Comparison of ENCODE assay signal across 1 cellular context in genomic region chr22:37196539-37197450, GRCh38.
TF ChIP-seq lines count a peak whose summit lies in the region.

No MANE protein-coding gene starts in this region.

TF ChIP-seq in HepG2, 621 proteins besides CTCF, POLR2A, EP300 and RAD21 (continued from another document and continues in another):
- peak in 1 of 2 experiments; percentile 24; a peak in 1 of 4 replicates for TF ChIP-seq REST (IDR thresholded peaks at IDR 0.05; ENCODE audit: borderline replicate concordance in 1 of 2, low read depth in 1 of 2, low read length in 2 of 2)
- TF ChIP-seq ZNF562 (CRISPR knock-in tag; IDR thresholded peaks at IDR 0.05; ENCODE audit: borderline replicate concordance) = no peak
- TF ChIP-seq HNF1A (IDR thresholded peaks at IDR 0.05; ENCODE audit: low read depth) = no peak
- peak; percentile 54; the same call in 1 of the 2 replicates for TF ChIP-seq HNF1A (CRISPR knock-in tag; IDR thresholded peaks at IDR 0.05; ENCODE audit: borderline replicate concordance)
- no peak for TF ChIP-seq FOSL1 (CRISPR knock-in tag; IDR thresholded peaks at IDR 0.05; ENCODE audit: borderline replicate concordance)
- TF ChIP-seq ZFYVE20 (CRISPR knock-in tag; IDR thresholded peaks at IDR 0.05; ENCODE audit: borderline replicate concordance, low read depth) = no peak
- TF ChIP-seq SMYD3 (CRISPR knock-in tag; IDR thresholded peaks at IDR 0.05) = no peak
- TF ChIP-seq MTA1 (CRISPR knock-in tag; IDR thresholded peaks at IDR 0.05; ENCODE audit: borderline replicate concordance) = peak; percentile 97
- TF ChIP-seq ZBTB34 (CRISPR knock-in tag; IDR thresholded peaks at IDR 0.05) = no peak
- TF ChIP-seq NFATC3 (CRISPR knock-in tag; IDR thresholded peaks at IDR 0.05) = no peak
- TF ChIP-seq IRF2 (CRISPR knock-in tag; IDR thresholded peaks at IDR 0.05) = no peak; the same call in 1 of the 2 replicates
- TF ChIP-seq ZFP36L1 (CRISPR knock-in tag; IDR thresholded peaks at IDR 0.05) = no peak
- TF ChIP-seq ZNF644 (CRISPR knock-in tag; IDR thresholded peaks at IDR 0.05; ENCODE audit: low read depth) = 0 out of 2 replicates have a peak, but pooled peaks have one; percentile 54
- TF ChIP-seq MIER2 (CRISPR knock-in tag; IDR thresholded peaks at IDR 0.05) = peak; percentile 75; the same call in 1 of the 2 replicates
- peak; percentile 84 for TF ChIP-seq PAXIP1 (CRISPR knock-in tag; conservative IDR thresholded peaks at IDR 0.05)
- TF ChIP-seq ZNF549 (CRISPR knock-in tag; IDR thresholded peaks at IDR 0.05) = no peak
- TF ChIP-seq MATR3 (CRISPR knock-in tag; IDR thresholded peaks at IDR 0.05) = no peak
- TF ChIP-seq SATB2 (CRISPR knock-in tag; IDR thresholded peaks at IDR 0.05) = no peak
- TF ChIP-seq ZNF446 (CRISPR knock-in tag; IDR thresholded peaks at IDR 0.05) = no peak
- TF ChIP-seq ZBED4 (CRISPR knock-in tag; IDR thresholded peaks at IDR 0.05; ENCODE audit: borderline replicate concordance) = no peak
- peak; percentile 42; the same call in 1 of the 2 replicates for TF ChIP-seq ZNF276 (CRISPR knock-in tag; IDR thresholded peaks at IDR 0.05; ENCODE audit: low read depth)
- TF ChIP-seq ZSCAN5A (CRISPR knock-in tag; IDR thresholded peaks at IDR 0.05; ENCODE audit: borderline replicate concordance) = peak; percentile 31; the same call in 1 of the 2 replicates
- TF ChIP-seq ATF5 (CRISPR knock-in tag; IDR thresholded peaks at IDR 0.05; ENCODE audit: low read depth) = no peak
- TF ChIP-seq POGK (CRISPR knock-in tag; conservative IDR thresholded peaks at IDR 0.05) = no peak
- no peak for TF ChIP-seq HCFC1 (IDR thresholded peaks at IDR 0.05; ENCODE audit: low read depth, low read length)
- 0 out of 2 replicates have a peak, but pooled peaks have one; percentile 74 for TF ChIP-seq MEIS1 (CRISPR knock-in tag; IDR thresholded peaks at IDR 0.05; ENCODE audit: borderline replicate concordance)
- peak; percentile 84 for TF ChIP-seq ZNF543 (CRISPR knock-in tag; IDR thresholded peaks at IDR 0.05)
- no peak for TF ChIP-seq ZNF230 (CRISPR knock-in tag; IDR thresholded peaks at IDR 0.05)
